In genomic region chr15:41416162-41416741, GRCh38 we compare ENCODE assay signal across 8 cellular contexts. TPM values are rescaled to one million over a fixed set of nuclear protein-coding genes. Genes with fewer than 3 reads are reported as not detected.
DNase-seq lines count a peak whose midpoint lies in the region; ATAC-seq lines count a peak whose summit lies in the region.

No MANE protein-coding gene starts in this region.

- H3K9me3 Mint-ChIP-seq in activated T-helper 2 cell treated with anti-CD3 and anti-CD28 coated beads, Interferon-gamma antibody, Interleukin-2, Interleukin-4, amounts not matched to agents 10 μg/mL and 5 μg/mL and 100 μg/mL, durations not matched to agents 14 hours and 24 hours and 36 hours = no peaks in the 10 kb centered on the region

- H3K36me3 ChIP-seq in iPS-15b (ENCODE audit: control insufficient read depth, insufficient read depth, low read length) (peaks cover 2% of the 10 kb centered on the region), stomach smooth muscle (ENCODE audit: control insufficient read depth in 2 of 2, insufficient read depth in 2 of 2, low read length in 2 of 2) (no peaks in the 10 kb centered on the region)

- ATAC-seq in HG02938 (IDR thresholded peaks at IDR 0.05; ENCODE audit: unreplicated experiment) (peak; percentile 20), GM18858 (IDR thresholded peaks at IDR 0.05; ENCODE audit: unreplicated experiment) (no peak)

- H3K4me3 ChIP-seq in iPS-15b (ENCODE audit: low read depth, low read length) = peak overlapping the region; percentile 75
- peak overlapping the region; percentile 91 to 99 for H3K4me3 ChIP-seq in stomach smooth muscle (ENCODE audit: low read length in 2 of 2)

- H3K9me3 ChIP-seq in iPS-15b (ENCODE audit: control insufficient read depth, insufficient read depth, low read length) (no peaks in the 10 kb centered on the region), stomach smooth muscle (ENCODE audit: control insufficient read depth in 2 of 2, low read length in 2 of 2) (no peaks in the 10 kb centered on the region)

- H3K4me1 Mint-ChIP-seq in activated T-helper 2 cell treated with anti-CD3 and anti-CD28 coated beads, Interferon-gamma antibody, Interleukin-2, Interleukin-4, amounts not matched to agents 10 μg/mL and 5 μg/mL and 100 μg/mL, durations not matched to agents 14 hours and 24 hours and 36 hours (ENCODE audit: low read depth) = peaks cover 38% of the 10 kb centered on the region

- H3K27me3 Mint-ChIP-seq in activated T-helper 2 cell treated with anti-CD3 and anti-CD28 coated beads, Interferon-gamma antibody, Interleukin-2, Interleukin-4, amounts not matched to agents 10 μg/mL and 5 μg/mL and 100 μg/mL, durations not matched to agents 14 hours and 24 hours and 36 hours (ENCODE audit: low read depth) = no peaks in the 10 kb centered on the region

- DNase-seq in ELF-1 (ENCODE audit: low read depth, low spot score) (peak; percentile 39), NCI-H2081 (lab: John Stamatoyannopoulos, UW) (no peak), mucosa of gallbladder (ENCODE audit: low spot score) (no peak)
- no peak for DNase-seq in activated T-helper 2 cell treated with anti-CD3 and anti-CD28 coated beads, Interferon-gamma antibody, Interleukin-2, Interleukin-4, amounts not matched to agents 10 μg/mL and 5 μg/mL and 100 μg/mL, durations not matched to agents 14 hours and 24 hours and 36 hours (ENCODE audit: low spot score)

- no peaks in the 10 kb centered on the region for H3K27me3 ChIP-seq in iPS-15b (ENCODE audit: control insufficient read depth, insufficient read depth, low read length)
- H3K27me3 ChIP-seq in stomach smooth muscle (ENCODE audit: control insufficient read depth in 1 of 2, insufficient read depth in 2 of 2, low read length in 2 of 2) = no peaks in the 10 kb centered on the region

- H3K9ac ChIP-seq in iPS-15b (ENCODE audit: low read depth, low read length) (peak overlapping the region; percentile 55), stomach smooth muscle (ENCODE audit: low read length in 2 of 2) (peak overlapping the region; percentile 86 to 90)

- H3K27ac Mint-ChIP-seq in activated T-helper 2 cell treated with anti-CD3 and anti-CD28 coated beads, Interferon-gamma antibody, Interleukin-2, Interleukin-4, amounts not matched to agents 10 μg/mL and 5 μg/mL and 100 μg/mL, durations not matched to agents 14 hours and 24 hours and 36 hours = peak overlapping the region; percentile 88

- peak overlapping the region; percentile 94 for H3K4me3 Mint-ChIP-seq in activated T-helper 2 cell treated with anti-CD3 and anti-CD28 coated beads, Interferon-gamma antibody, Interleukin-2, Interleukin-4, amounts not matched to agents 10 μg/mL and 5 μg/mL and 100 μg/mL, durations not matched to agents 14 hours and 24 hours and 36 hours (ENCODE audit: low read depth)

- H3K27ac ChIP-seq in stomach smooth muscle (ENCODE audit: low read length) = peak overlapping the region; percentile 78

- H3K4me1 ChIP-seq in iPS-15b (ENCODE audit: control insufficient read depth, insufficient read depth, low read length) (peaks cover 3% of the 10 kb centered on the region), stomach smooth muscle (ENCODE audit: control insufficient read depth, insufficient read depth, low read length) (peaks cover 12% of the 10 kb centered on the region)

- intact Hi-C loops in activated T-helper 2 cell treated with anti-CD3 and anti-CD28 coated beads, Interferon-gamma antibody, Interleukin-2, Interleukin-4, amounts not matched to agents 10 μg/mL and 5 μg/mL and 100 μg/mL, durations not matched to agents 14 hours and 24 hours and 36 hours (cut with micrococcal nuclease) = loop anchor here (1.0 kb wide), 1 partner anchor 14 kb away; the partner anchor contains the start of gene NDUFAF1

- peaks cover 13% of the 10 kb centered on the region for H3K36me3 Mint-ChIP-seq in activated T-helper 2 cell treated with anti-CD3 and anti-CD28 coated beads, Interferon-gamma antibody, Interleukin-2, Interleukin-4, amounts not matched to agents 10 μg/mL and 5 μg/mL and 100 μg/mL, durations not matched to agents 14 hours and 24 hours and 36 hours (ENCODE audit: low read depth)

RNA-seq across cellular contexts. Expression of gene RTF1, which starts 0.6 kb away (rescaled TPM):
- total RNA-seq in activated T-helper 2 cell treated with anti-CD3 and anti-CD28 coated beads, Interferon-gamma antibody, Interleukin-2, Interleukin-4, amounts not matched to agents 10 μg/mL and 5 μg/mL and 100 μg/mL, durations not matched to agents 14 hours and 24 hours and 36 hours = 40.1 and 40.7 TPM in 2 replicates
- total RNA-seq in mucosa of gallbladder = 32.1 TPM

RNA-seq across cellular contexts. Expression of gene NDUFAF1, which starts 14.0 kb away (rescaled TPM):
- total RNA-seq in activated T-helper 2 cell treated with anti-CD3 and anti-CD28 coated beads, Interferon-gamma antibody, Interleukin-2, Interleukin-4, amounts not matched to agents 10 μg/mL and 5 μg/mL and 100 μg/mL, durations not matched to agents 14 hours and 24 hours and 36 hours = 27.3 and 27.6 TPM in 2 replicates
- 18.7 TPM for total RNA-seq in mucosa of gallbladder
